Comparison of ENCODE assay signal across 8 cellular contexts in genomic region chr3:129606522-129607390, GRCh38. TPM values are rescaled to one million over a fixed set of nuclear protein-coding genes. Genes with fewer than 3 reads are reported as not detected.
DNase-seq lines count a peak whose midpoint lies in the region; ATAC-seq and TF ChIP-seq lines count a peak whose summit lies in the region.
"Had no signal": no experiment of that assay in that cellular context is flagged by ENCODE, and none has a peak within 500 bp of the region (broad histone marks: within the 10 kb centered on the region; RNA-seq: fewer than 3 reads in every experiment).

Gene PLXND1, minus strand, starts transcription at chr3:129606676. Its CDS starts 37 bp downstream, at chr3:129606639.

- DNase-seq in GM10248 (ENCODE audit: extremely low spot score) = peak; percentile 79
- peak; percentile 55 for DNase-seq in NAMALWA (ENCODE audit: low spot score)
- peak; percentile 62 for DNase-seq in WERI-Rb-1
- DNase-seq in left lobe of liver (ENCODE audit: low spot score) = no peak
- DNase-seq in stimulated activated CD4-positive, alpha-beta T cell treated with anti-CD3 and anti-CD28 coated beads, Interleukin-2, amount 100 ng/mL, for 4 hours (ENCODE audit: low read depth) = peak; percentile 25
- no peak for DNase-seq in NCI-H2029 (lab: John Stamatoyannopoulos, UW)

- H3K27ac ChIP-seq in WERI-Rb-1 (peak within 1 kb of the TSS; percentile 57; the same call in 1 of the 2 replicates), duodenal mucosa (ENCODE audit: low read depth, low read length) (peak within 1 kb of the TSS; percentile 75)
- H3K27ac ChIP-seq: epithelial cell of prostate had no signal

- CTCF ChIA-PET in GM10248 (lab: Yijun Ruan, JAX) = no interaction called here

- TF ChIP-seq CTCF in GM10248 (IDR thresholded peaks at IDR 0.05; ENCODE audit: control extremely low read depth, extremely low read depth, low read depth, missing control alignments) (no peak), WERI-Rb-1 (IDR thresholded peaks at IDR 0.05; ENCODE audit: low read depth, low read length) (no peak)

- H3K36me3 ChIP-seq in WERI-Rb-1 = no peaks in the 10 kb centered on the region
- H3K36me3 ChIP-seq in duodenal mucosa (ENCODE audit: control insufficient read depth in 1 of 2, insufficient read depth in 2 of 2, low read length in 2 of 2) = no peaks in the 10 kb centered on the region

- H3K4me1 ChIP-seq in duodenal mucosa (ENCODE audit: control insufficient read depth in 1 of 2, insufficient read depth in 2 of 2, low read length in 2 of 2) = peaks cover 12 to 45% of the 10 kb centered on the region in 2 donors

- POLR2A ChIA-PET in GM10248 (lab: Yijun Ruan, JAX) = no interaction called here

- peak; percentile 70 for ATAC-seq in left lobe of liver

- H3K9ac ChIP-seq in duodenal mucosa (ENCODE audit: low read depth in 1 of 2, low read length in 2 of 2) = peak within 1 kb of the TSS; percentile 59 to 63

- peak within 1 kb of the TSS; percentile 74 for H3K4me3 ChIP-seq in WERI-Rb-1 (ENCODE audit: low read depth, low read length)
- peak within 1 kb of the TSS; percentile 55 to 74 for H3K4me3 ChIP-seq in duodenal mucosa (ENCODE audit: low read depth in 1 of 2, low read length in 2 of 2)

- H3K9me3 ChIP-seq in WERI-Rb-1 (ENCODE audit: severe bottlenecking) (no peaks in the 10 kb centered on the region), duodenal mucosa (ENCODE audit: control insufficient read depth in 1 of 2, low read length in 2 of 2) (no peaks in the 10 kb centered on the region)

- H3K27me3 ChIP-seq in WERI-Rb-1 (ENCODE audit: insufficient read depth, low read depth, severe bottlenecking) = peaks cover 7% of the 10 kb centered on the region
- peaks cover 26 to 45% of the 10 kb centered on the region in 2 donors for H3K27me3 ChIP-seq in duodenal mucosa (ENCODE audit: control insufficient read depth in 1 of 2, insufficient read depth in 2 of 2, low read length in 2 of 2)

RNA-seq across cellular contexts. Expression of gene PLXND1, which starts in this region (rescaled TPM):
- 29.5 TPM for total RNA-seq in left lobe of liver

Comparison
In these comparisons a context has a peak if more than half of its experiments do, and no peak if none do; other contexts are left out.
1. DNase-seq: peak in GM10248 (single experiment), NAMALWA (single experiment), WERI-Rb-1 (single experiment) and stimulated activated CD4-positive, alpha-beta T cell treated with anti-CD3 and anti-CD28 coated beads, Interleukin-2, amount 100 ng/mL, for 4 hours (single experiment); none in left lobe of liver (single experiment) and NCI-H2029 (single experiment).